1 cellular context compared by ENCODE assay signal in genomic region chr19:3515891-3516422, GRCh38.
TF ChIP-seq lines count a peak whose summit lies in the region.

No MANE protein-coding gene starts in this region.

TF ChIP-seq in HepG2, 621 proteins besides CTCF, POLR2A, EP300 and RAD21:
- no peak for TF ChIP-seq FOXJ3 (CRISPR knock-in tag; IDR thresholded peaks at IDR 0.05; ENCODE audit: borderline replicate concordance)
- no peak for TF ChIP-seq CCDC6 (CRISPR knock-in tag; IDR thresholded peaks at IDR 0.05)
- TF ChIP-seq, protein P1, sequence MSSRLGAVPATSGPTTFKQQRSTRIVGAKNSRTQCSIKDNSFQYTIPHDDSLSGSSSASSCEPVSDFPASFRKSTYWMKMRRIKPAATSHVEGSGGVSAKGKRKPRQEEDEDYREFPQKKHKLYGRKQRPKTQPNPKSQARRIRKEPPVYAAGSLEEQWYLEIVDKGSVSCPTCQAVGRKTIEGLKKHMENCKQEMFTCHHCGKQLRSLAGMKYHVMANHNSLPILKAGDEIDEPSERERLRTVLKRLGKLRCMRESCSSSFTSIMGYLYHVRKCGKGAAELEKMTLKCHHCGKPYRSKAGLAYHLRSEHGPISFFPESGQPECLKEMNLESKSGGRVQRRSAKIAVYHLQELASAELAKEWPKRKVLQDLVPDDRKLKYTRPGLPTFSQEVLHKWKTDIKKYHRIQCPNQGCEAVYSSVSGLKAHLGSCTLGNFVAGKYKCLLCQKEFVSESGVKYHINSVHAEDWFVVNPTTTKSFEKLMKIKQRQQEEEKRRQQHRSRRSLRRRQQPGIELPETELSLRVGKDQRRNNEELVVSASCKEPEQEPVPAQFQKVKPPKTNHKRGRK (CRISPR knock-in tag; IDR thresholded peaks at IDR 0.05) = no peak
- TF ChIP-seq SOX6 (IDR thresholded peaks at IDR 0.05) = no peak
- no peak for TF ChIP-seq SOX6 (CRISPR knock-in tag; IDR thresholded peaks at IDR 0.05)
- TF ChIP-seq NFIC (IDR thresholded peaks at IDR 0.05; ENCODE audit: low read length) = no peak
- no peak for TF ChIP-seq TFAP4 (IDR thresholded peaks at IDR 0.05; ENCODE audit: borderline replicate concordance, low read depth)
- TF ChIP-seq FOXM1 (CRISPR knock-in tag; IDR thresholded peaks at IDR 0.05) = no peak
- TF ChIP-seq PRPF4 (IDR thresholded peaks at IDR 0.05; ENCODE audit: low read depth, low read length, poor library complexity, severe bottlenecking) = no peak
- no peak for TF ChIP-seq NFYB (CRISPR knock-in tag; IDR thresholded peaks at IDR 0.05)
